Comparison of ENCODE assay signal across 1 cellular context in the genomic region with DNA sequence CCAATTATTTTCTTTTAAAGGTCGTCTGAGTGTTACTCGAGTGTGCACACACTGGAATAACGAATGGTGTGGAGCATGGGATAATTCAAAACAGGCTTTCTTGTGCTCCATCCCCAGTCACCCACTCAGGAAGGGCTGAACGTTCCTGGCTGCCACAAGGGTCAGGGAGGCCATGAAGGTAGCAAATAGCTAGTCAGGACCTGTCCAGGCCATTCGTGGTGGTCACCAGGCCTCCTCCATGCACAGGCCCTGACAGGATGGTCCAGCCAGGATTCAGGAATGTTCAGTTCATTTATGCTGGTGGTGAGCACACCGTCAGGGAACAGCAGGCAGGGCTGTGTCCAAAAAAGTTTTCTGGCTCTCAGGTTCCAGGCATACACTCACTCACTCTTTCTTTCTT.
TF ChIP-seq lines count a peak whose summit lies in the region.

No MANE protein-coding gene starts in this region.

TF ChIP-seq in IMR-90, 13 proteins besides CTCF, POLR2A, EP300 and RAD21:
- no peak for TF ChIP-seq SMC3 (IDR thresholded peaks at IDR 0.05; ENCODE audit: low read depth, low read length)
- no peak for TF ChIP-seq RCOR1 (IDR thresholded peaks at IDR 0.05; ENCODE audit: insufficient replicate concordance, low read length)
- TF ChIP-seq MAFK (IDR thresholded peaks at IDR 0.05; ENCODE audit: low read depth, low read length) = no peak
- TF ChIP-seq CHD1 (IDR thresholded peaks at IDR 0.05; ENCODE audit: low read depth, low read length) = no peak
- TF ChIP-seq MAZ (IDR thresholded peaks at IDR 0.05; ENCODE audit: borderline replicate concordance, low read depth, low read length) = no peak
- no peak for TF ChIP-seq FOS (IDR thresholded peaks at IDR 0.05; ENCODE audit: low read depth, low read length)
